ENCODE assay signal across 14 cellular contexts in the genomic region with DNA sequence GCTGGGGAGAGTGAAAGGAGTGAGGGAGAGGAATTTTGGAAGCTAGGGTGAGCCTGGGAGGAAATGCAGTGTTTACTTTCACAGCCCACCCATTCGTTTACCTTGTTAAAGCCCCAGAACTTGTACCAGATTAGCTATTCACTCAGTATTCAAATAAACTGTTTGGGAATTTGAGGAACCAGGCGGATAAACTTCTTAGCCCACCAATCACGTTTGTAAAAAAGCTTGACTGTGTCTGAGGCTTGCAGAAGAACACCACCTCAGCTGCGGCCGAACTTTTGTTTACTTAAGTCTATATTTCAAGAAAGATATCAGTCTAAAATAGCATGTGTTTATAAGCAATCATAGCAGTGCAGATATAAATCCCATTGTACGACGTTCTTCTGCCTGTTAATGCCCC. TPM values are rescaled to one million over a fixed set of nuclear protein-coding genes. Genes with fewer than 3 reads are reported as not detected.
DNase-seq lines count a peak whose midpoint lies in the region; TF ChIP-seq lines count a peak whose summit lies in the region.
"Had no signal": no experiment of that assay in that cellular context is flagged by ENCODE, and none has a peak within 500 bp of the region (broad histone marks: within the 10 kb centered on the region; RNA-seq: fewer than 3 reads in every experiment).

No MANE protein-coding gene starts in this region.

- H3K27ac ChIP-seq in MM.1S (ENCODE audit: low read length): no peak overlapping the region
- H3K27ac ChIP-seq: C4-2B had no signal

- H3K4me2 ChIP-seq in MM.1S (ENCODE audit: low read depth, low read length): no peak overlapping the region

- no peaks in the 10 kb centered on the region for H3K9me2 ChIP-seq in MM.1S (replicated peaks; ENCODE audit: insufficient read depth, low read length)

- peak overlapping the region; percentile 84 for H3K27ac Mint-ChIP-seq in mesothelial cell of epicardium

- H3K4me3 Mint-ChIP-seq in mesothelial cell of epicardium: no peak overlapping the region

- H3K4me1 ChIP-seq in MM.1S (ENCODE audit: low read length): no peaks in the 10 kb centered on the region

- H3K4me1 Mint-ChIP-seq in mesothelial cell of epicardium: peaks cover 41% of the 10 kb centered on the region

- H3K9ac ChIP-seq in MM.1S (ENCODE audit: low read length): no peak overlapping the region

- TF ChIP-seq CTCF in mesothelial cell of epicardium (IDR thresholded peaks at IDR 0.05; ENCODE audit: unreplicated experiment) (no peak), MM.1S (IDR thresholded peaks at IDR 0.05; ENCODE audit: low read length) (no peak)

- no peak overlapping the region for H2AFZ ChIP-seq in MM.1S (ENCODE audit: low read length)

- no peaks in the 10 kb centered on the region for H3F3A ChIP-seq in MM.1S (ENCODE audit: insufficient read depth, low read length)

- H3K79me2 ChIP-seq in MM.1S (ENCODE audit: low read length): no peaks in the 10 kb centered on the region

- H3K4me3 ChIP-seq in MM.1S (ENCODE audit: low read length): no peak overlapping the region

- no peaks in the 10 kb centered on the region for H3K36me3 ChIP-seq in MM.1S (replicated peaks; ENCODE audit: insufficient read depth, low read length)

- DNase-seq in H4 (ENCODE audit: low spot score) (peak; percentile 30), amniotic epithelial cell (ENCODE audit: low read depth) (peak; percentile 8), mesothelial cell of epicardium (ENCODE audit: low spot score in 2 of 2, unreplicated experiment in 2 of 2) (no peak), superior temporal gyrus (ENCODE audit: extremely low spot score) (peak; percentile 4), ureter (ENCODE audit: low spot score) (no peak), MM.1S (no peak), NCI-H2107 (lab: John Stamatoyannopoulos, UW) (no peak)
- DNase-seq: DND-41, NCI-H1092 treated with DMSO at 0.1 percent for 48 hours, NCI-H1694, NCI-H226, NCI-H526, Right ventricle myocardium superior had no signal

- H3K9me3 ChIP-seq in MM.1S (replicated peaks; ENCODE audit: insufficient read depth, low read length): no peaks in the 10 kb centered on the region

- H3K27me3 ChIP-seq in MM.1S (replicated peaks; ENCODE audit: insufficient read depth, low read length): peaks cover 16% of the 10 kb centered on the region

- H4K20me1 ChIP-seq in MM.1S (ENCODE audit: insufficient read depth, low read length): no peaks in the 10 kb centered on the region

- H3K36me3 Mint-ChIP-seq in mesothelial cell of epicardium: no peaks in the 10 kb centered on the region

- H3K27me3 Mint-ChIP-seq in mesothelial cell of epicardium (ENCODE audit: low read depth): no peaks in the 10 kb centered on the region

- H3K9me3 Mint-ChIP-seq in mesothelial cell of epicardium: no peaks in the 10 kb centered on the region

RNA-seq across cellular contexts. Expression of a gene that starts 5.2 kb away (rescaled TPM):
- total RNA-seq in H4 (2014; rRNA removed; shearing (Covaris generic)): 6.2 and 8.7 TPM in 2 replicates
- 88.7 to 97.9 TPM (median 90.7 TPM) in 3 replicates for total RNA-seq in mesothelial cell of epicardium
- 74.0 TPM for total RNA-seq in ureter

Comparison
In these comparisons a context has a peak if more than half of its experiments do, and no peak if none do; other contexts are left out.
1. DNase-seq: peak in H4 (single experiment), amniotic epithelial cell (single experiment) and superior temporal gyrus (single experiment); none in mesothelial cell of epicardium (0 of 2), ureter (single experiment), MM.1S (single experiment) and NCI-H2107 (single experiment).